15 cellular contexts compared by ENCODE assay signal in genomic region chr6:91299544-91300491, GRCh38.
DNase-seq lines count a peak whose midpoint lies in the region; ATAC-seq and TF ChIP-seq lines count a peak whose summit lies in the region.
"Had no signal": no experiment of that assay in that cellular context is flagged by ENCODE, and none has a peak within 500 bp of the region (broad histone marks: within the 10 kb centered on the region; RNA-seq: fewer than 3 reads in every experiment).

No MANE protein-coding gene starts in this region.

- peak overlapping the region; percentile 44 for H3K9ac ChIP-seq in HUES6 (ENCODE audit: low read length)

- peak overlapping the region; percentile 36; the same call in 1 of the 2 replicates for H3K27ac ChIP-seq in HUES6 (ENCODE audit: low read depth, low read length)
- H3K27ac ChIP-seq in SJCRH30: peak overlapping the region; percentile 61
- H3K27ac ChIP-seq in right cardiac atrium (ENCODE audit: low read length): no peak overlapping the region
- peak overlapping the region in 3 of 4 donors; percentile 34 to 43 (median 42) for H3K27ac ChIP-seq in gastrocnemius medialis
- no peak overlapping the region for H3K27ac ChIP-seq in right lobe of liver
- H3K27ac ChIP-seq: HL-60 had no signal

- no peak for TF ChIP-seq POLR2A in gastrocnemius medialis (IDR thresholded peaks at IDR 0.05)
- no peak for TF ChIP-seq POLR2A in right lobe of liver (IDR thresholded peaks at IDR 0.05)

- H3K27me3 ChIP-seq in HUES6 (ENCODE audit: control insufficient read depth, insufficient read depth, low read length): peaks cover 81% of the 10 kb centered on the region
- H3K27me3 ChIP-seq in SJCRH30: no peaks in the 10 kb centered on the region
- no peaks in the 10 kb centered on the region for H3K27me3 ChIP-seq in right cardiac atrium (ENCODE audit: control insufficient read depth, insufficient read depth)
- H3K27me3 ChIP-seq in gastrocnemius medialis: no peaks in the 10 kb centered on the region
- H3K27me3 ChIP-seq in right lobe of liver: no peaks in the 10 kb centered on the region
- H3K27me3 ChIP-seq: stomach had no signal

- DNase-seq in SJCRH30 (peak; percentile 61 to 72), right cardiac atrium (peak in 1 of 3 donors; percentile 53), gastrocnemius medialis (peak; percentile 37 to 43), GM03348 (ENCODE audit: low spot score) (no peak), SKM-1 treated with dmso at 0.1 percent for 144 hours (lab: John Stamatoyannopoulos, UW; ENCODE audit: unreplicated experiment) (no peak), right lobe of liver (no peak)
- DNase-seq: activated T-cell treated with anti-CD3 and anti-CD28 coated beads, Interleukin-2, amount 50 U/mL, for 4 hours; dermis blood vessel endothelial cell; DMS153; HCEC 1CT; stomach; T-helper 2 cell had no signal

- H3K4me1 ChIP-seq in HUES6 (ENCODE audit: control insufficient read depth, insufficient read depth, low read length) (peaks cover 19% of the 10 kb centered on the region), SJCRH30 (peaks cover 14% of the 10 kb centered on the region), right cardiac atrium (ENCODE audit: control insufficient read depth, insufficient read depth, low read length) (no peaks in the 10 kb centered on the region), gastrocnemius medialis (no peaks in the 10 kb centered on the region), right lobe of liver (no peaks in the 10 kb centered on the region)

- H3K4me3 ChIP-seq in HUES6 (ENCODE audit: low read depth, low read length) (peak overlapping the region; percentile 43), SJCRH30 (no peak overlapping the region), right cardiac atrium (ENCODE audit: low read length) (no peak overlapping the region), gastrocnemius medialis (no peak overlapping the region), right lobe of liver (no peak overlapping the region)
- H3K4me3 ChIP-seq: stomach had no signal

- peak; percentile 59 to 84 for ATAC-seq in right cardiac atrium
- peak; percentile 92 to 96 for ATAC-seq in gastrocnemius medialis
- no peak for ATAC-seq in HG03439 (IDR thresholded peaks at IDR 0.05; ENCODE audit: unreplicated experiment)
- no peak for ATAC-seq in right lobe of liver
- ATAC-seq: activated T-cell treated with anti-CD3 and anti-CD28 coated beads, Interleukin-2, amount 50 U/mL, for 4 hours had no signal

- TF ChIP-seq CTCF in gastrocnemius medialis (IDR thresholded peaks at IDR 0.05 in 4 of 5, conservative IDR thresholded peaks at IDR 0.05 in 1 of 5): no peak
- TF ChIP-seq CTCF in right lobe of liver (IDR thresholded peaks at IDR 0.05): no peak

- H3K36me3 ChIP-seq in HUES6 (ENCODE audit: control insufficient read depth, insufficient read depth, low read length) (no peaks in the 10 kb centered on the region), SJCRH30 (no peaks in the 10 kb centered on the region), gastrocnemius medialis (no peaks in the 10 kb centered on the region), right lobe of liver (no peaks in the 10 kb centered on the region)
- H3K36me3 ChIP-seq: stomach had no signal

- WGBS in right cardiac atrium: 51% methylated on average over 7 of the region's 7 CpGs
- WGBS in right lobe of liver (ENCODE audit: insufficient coverage, low coverage, low lambda C conversion rate, missing lambda C conversion rate): 32% methylated on average over 7 of the region's 7 CpGs

- in situ Hi-C loops in gastrocnemius medialis (cut with MboI; ENCODE audit: low sequenced_read_pairs in 4 of 4): no loop called here

- intact Hi-C loops in right cardiac atrium (cut with DNase I): no loop called here
- intact Hi-C loops in gastrocnemius medialis (cut with DNase I; ENCODE audit: low total_unique reads): no loop called here
- intact Hi-C loops in right lobe of liver (cut with DNase I): no loop called here

- H3K9me3 ChIP-seq in HUES6 (ENCODE audit: control insufficient read depth, insufficient read depth, low read depth, low read length): 0 out of 2 replicates have a peak, but pooled peaks cover 2% of the 10 kb centered on the region
- H3K9me3 ChIP-seq in SJCRH30 (replicated peaks): 0 out of 2 replicates have a peak, but pooled peaks cover 3% of the 10 kb centered on the region
- no peaks in the 10 kb centered on the region for H3K9me3 ChIP-seq in right cardiac atrium (ENCODE audit: control insufficient read depth, low read length)
- no peaks in the 10 kb centered on the region for H3K9me3 ChIP-seq in gastrocnemius medialis
- H3K9me3 ChIP-seq in right lobe of liver: no peaks in the 10 kb centered on the region

Comparison
In these comparisons a context has a peak if more than half of its experiments do, and no peak if none do; other contexts are left out.
1. H3K27ac ChIP-seq: peak in HUES6 (single experiment), SJCRH30 (single experiment) and gastrocnemius medialis (3 of 4); none in right cardiac atrium (single experiment) and right lobe of liver (0 of 3).
2. DNase-seq: peak in SJCRH30 (2 of 2) and gastrocnemius medialis (2 of 2); none in GM03348 (single experiment), SKM-1 treated with dmso at 0.1 percent for 144 hours (single experiment) and right lobe of liver (0 of 3).
3. ATAC-seq: peak in right cardiac atrium (2 of 2) and gastrocnemius medialis (2 of 2); none in HG03439 (single experiment) and right lobe of liver (0 of 4).